Comparison of ENCODE assay signal across 9 cellular contexts in genomic region chr3:183285318-183285717, GRCh38. TPM values are rescaled to one million over a fixed set of nuclear protein-coding genes. Genes with fewer than 3 reads are reported as not detected.
A peak's percentile ranks its signal among the peaks of the same experiment; 100 is the strongest.
DNase-seq lines count a peak whose midpoint lies in the region; ATAC-seq, FAIRE-seq and TF ChIP-seq lines count a peak whose summit lies in the region.
"Had no signal": no experiment of that assay in that cellular context is flagged by ENCODE, and none has a peak within 500 bp of the region (broad histone marks: within the 10 kb centered on the region; RNA-seq: fewer than 3 reads in every experiment).

No MANE protein-coding gene starts in this region.

- BruUV-seq in Calu3 (replicated peaks; lab: Mats Ljungman, UMichigan), result TSS peak; percentile 99
- BruUV-seq in Panc1 (replicated peaks; lab: Mats Ljungman, UMichigan), result TSS peak; percentile 97

- POLR2A ChIA-PET in Panc1 (lab: Charles Lee), result interaction anchor here (1.2 kb wide), 1 partner anchor 30 kb away, joined by 5 read pairs; no protein-coding TSS in a partner anchor

- intact Hi-C loops in Calu3 (cut with micrococcal nuclease; ENCODE audit: unreplicated experiment), result no loop called here
- intact Hi-C loops in Panc1 (cut with micrococcal nuclease; ENCODE audit: unreplicated experiment), result no loop called here

- in situ Hi-C loops in Panc1 (cut with HindIII; ENCODE audit: low pct_unique_long_range_greater_than_20kb, low sequenced_read_pairs), result no loop called here

- H3K27me3 ChIP-seq in Panc1 (ENCODE audit: control insufficient read depth, insufficient read depth, low read length), result no peaks in the 10 kb centered on the region
- H3K27me3 ChIP-seq in skeletal muscle tissue (ENCODE audit: control insufficient read depth in 3 of 3, insufficient read depth in 3 of 3, low read length in 3 of 3), result no peaks in the 10 kb centered on the region

- CTCF ChIA-PET in Calu3 (lab: Charles Lee), result interaction anchor here (0.7 to 3.0 kb wide), 14 partner anchors 10 to 933 kb away, joined by 3 to 25 read pairs (median 4); partner anchors contain the start of gene B3GNT5
- CTCF ChIA-PET in Panc1 (lab: Charles Lee), result interaction anchor here (1.0 kb wide), 1 partner anchor 86 kb away, joined by 4 read pairs; no protein-coding TSS in a partner anchor

- H3K27ac Mint-ChIP-seq in Calu3 (ENCODE audit: unreplicated experiment), result peak overlapping the region; percentile 94
- peak overlapping the region; percentile 96 to 97 for H3K27ac Mint-ChIP-seq in effector memory CD8-positive, alpha-beta T cell
- H3K27ac Mint-ChIP-seq: endodermal cell had no signal

- ATAC-seq in Panc1, result no peak
- no peak for ATAC-seq in effector memory CD8-positive, alpha-beta T cell (replicated peaks)
- no peak for ATAC-seq in HG02571 (IDR thresholded peaks at IDR 0.05; ENCODE audit: unreplicated experiment)

- H3K27ac ChIP-seq in Panc1 (ENCODE audit: low read length) (peak overlapping the region; percentile 78), skeletal muscle tissue (ENCODE audit: low read depth, low read length) (peak overlapping the region; percentile 92)

- H3K4me1 Mint-ChIP-seq in Calu3 (ENCODE audit: low read depth, unreplicated experiment), result peaks cover 47% of the 10 kb centered on the region
- peaks cover 13 to 18% of the 10 kb centered on the region in 2 donors for H3K4me1 Mint-ChIP-seq in effector memory CD8-positive, alpha-beta T cell (ENCODE audit: low read depth in 2 of 2)
- H3K4me1 Mint-ChIP-seq: endodermal cell had no signal

- no peak for FAIRE-seq in urothelium cell line (lab: Jason Lieb, UNC)

- peak overlapping the region; percentile 0 to 19; a peak in 2 of 4 replicates for H3K4me3 ChIP-seq in Panc1 (ENCODE audit: low read depth in 2 of 2, low read length in 2 of 2)
- peak overlapping the region; percentile 11 to 63 (median 46) for H3K4me3 ChIP-seq in skeletal muscle tissue (ENCODE audit: low read length in 3 of 3)

- H3K36me3 Mint-ChIP-seq in Calu3 (ENCODE audit: insufficient read depth, unreplicated experiment), result peaks cover 24% of the 10 kb centered on the region
- peaks cover 5% of the 10 kb centered on the region for H3K36me3 Mint-ChIP-seq in effector memory CD8-positive, alpha-beta T cell (ENCODE audit: insufficient read depth)

- DNase-seq in Calu3 (no peak), Panc1 (ENCODE audit: low read depth, low spot score) (no peak), cerebellum (ENCODE audit: low spot score) (no peak), CD1c-positive myeloid dendritic cell (ENCODE audit: extremely low spot score) (no peak), urothelium cell line (ENCODE audit: low spot score) (no peak)
- no peak for DNase-seq in effector memory CD8-positive, alpha-beta T cell
- DNase-seq: endodermal cell had no signal

- no peaks in the 10 kb centered on the region for H3K36me3 ChIP-seq in Panc1 (ENCODE audit: control insufficient read depth, insufficient read depth, low read length)
- no peaks in the 10 kb centered on the region for H3K36me3 ChIP-seq in skeletal muscle tissue (ENCODE audit: control insufficient read depth in 3 of 3, insufficient read depth in 3 of 3, low read length in 3 of 3)

- H3K27me3 Mint-ChIP-seq in Calu3 (ENCODE audit: unreplicated experiment), result no peaks in the 10 kb centered on the region
- H3K27me3 Mint-ChIP-seq in effector memory CD8-positive, alpha-beta T cell, result no peaks in the 10 kb centered on the region

- no peaks in the 10 kb centered on the region for H3K9me3 Mint-ChIP-seq in Calu3 (ENCODE audit: low read depth, unreplicated experiment)
- no peaks in the 10 kb centered on the region for H3K9me3 Mint-ChIP-seq in effector memory CD8-positive, alpha-beta T cell
- H3K9me3 Mint-ChIP-seq: endodermal cell had no signal

- no peak for TF ChIP-seq CTCF in Calu3 (IDR thresholded peaks at IDR 0.05; ENCODE audit: unreplicated experiment)
- no peak for TF ChIP-seq CTCF in Panc1 (IDR thresholded peaks at IDR 0.05)

- peaks cover 29% of the 10 kb centered on the region for H3K4me1 ChIP-seq in Panc1 (ENCODE audit: control insufficient read depth, insufficient read depth, low read length)
- H3K4me1 ChIP-seq in skeletal muscle tissue (ENCODE audit: control insufficient read depth in 3 of 3, insufficient read depth in 3 of 3, low read length in 3 of 3), result peaks cover 22 to 28% (median 22%) of the 10 kb centered on the region in 3 donors

- H3K9ac ChIP-seq in skeletal muscle tissue (ENCODE audit: low read depth in 1 of 3, low read length in 3 of 3), result peak overlapping the region; percentile 63 to 73 (median 71)

- H3K9me3 ChIP-seq in Panc1 (ENCODE audit: control insufficient read depth, insufficient read depth, low read depth, low read length) (no peaks in the 10 kb centered on the region), skeletal muscle tissue (ENCODE audit: control insufficient read depth in 3 of 3, low read length in 3 of 3) (no peaks in the 10 kb centered on the region)

- H3K4me3 Mint-ChIP-seq in Calu3 (ENCODE audit: low read depth, unreplicated experiment), result peak overlapping the region; percentile 44
- peak overlapping the region; percentile 68 to 69 for H3K4me3 Mint-ChIP-seq in effector memory CD8-positive, alpha-beta T cell
- H3K4me3 Mint-ChIP-seq: endodermal cell had no signal

RNA-seq across cellular contexts. Expression of gene B3GNT5, which starts 32.3 kb away (rescaled TPM):
- total RNA-seq in Calu3 (2022) (42.9 and 43.6 TPM in 2 replicates), Panc1 (2021; ENCODE audit: unreplicated experiment) (22.8 TPM), skeletal muscle tissue (4.2 TPM), cerebellum (19.9 TPM)
- 9.7 TPM for polyA plus RNA-seq in Panc1 (2012; ENCODE audit: insufficient read length)
